In the genomic region with DNA sequence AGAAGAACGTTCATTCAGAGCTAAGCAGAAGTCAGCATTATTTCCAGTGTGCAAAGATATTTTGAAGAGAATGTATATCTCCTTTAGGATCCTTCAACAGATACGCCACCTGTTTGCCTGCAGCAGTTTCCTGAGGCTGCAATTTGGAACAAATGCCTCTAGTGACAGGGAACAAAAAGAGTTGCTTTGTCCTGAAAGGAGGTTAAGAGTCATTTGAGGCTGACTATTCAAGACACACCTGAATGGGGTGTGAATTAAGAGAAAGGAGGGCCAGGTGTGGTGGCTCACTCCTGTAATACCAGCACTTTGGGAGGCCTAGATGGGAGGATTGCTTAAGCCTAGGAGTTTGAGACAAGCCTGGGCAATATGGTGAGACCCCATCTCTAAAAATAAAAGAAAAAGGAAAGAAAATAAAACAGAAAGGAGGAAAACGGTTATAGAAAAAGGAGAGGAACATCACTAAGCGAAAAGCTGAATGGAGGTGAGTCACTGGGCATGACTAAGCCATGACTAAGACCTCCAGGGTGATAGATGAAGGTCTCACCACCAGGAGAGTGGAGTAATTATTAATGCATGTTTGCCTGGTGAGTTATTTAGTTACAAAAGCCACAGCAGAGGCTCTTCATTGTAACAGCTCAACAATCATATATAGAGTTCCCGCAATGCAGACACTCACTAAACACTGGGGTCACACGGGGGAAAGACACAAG, we compare ENCODE assay signal across 8 cellular contexts.
DNase-seq lines count a peak whose midpoint lies in the region; ATAC-seq, FAIRE-seq and TF ChIP-seq lines count a peak whose summit lies in the region.

No MANE protein-coding gene starts in this region.

- H3K27me3 Mint-ChIP-seq in T-helper 2 cell treated with Interferon-gamma antibody and Interleukin-4, amounts not matched to agents 5 μg/mL and 100 μg/mL, for 36 hours (ENCODE audit: low read depth): no peaks in the 10 kb centered on the region

- H3K27ac ChIP-seq in fibroblast of lung (ENCODE audit: insufficient read depth, low read length): peak overlapping the region; percentile 44

- ATAC-seq in GM19467 (IDR thresholded peaks at IDR 0.05; ENCODE audit: unreplicated experiment): peak; percentile 90
- ATAC-seq in HG02571 (IDR thresholded peaks at IDR 0.05; ENCODE audit: unreplicated experiment): no peak

- no peak overlapping the region for H3K27ac Mint-ChIP-seq in T-helper 2 cell treated with Interferon-gamma antibody and Interleukin-4, amounts not matched to agents 5 μg/mL and 100 μg/mL, for 36 hours

- CTCF ChIA-PET in BJ (lab: Yijun Ruan, JAX): interaction anchor here (0.6 kb wide), 1 partner anchor 1972 kb away, joined by 3 read pairs; a partner anchor contains a TSS

- FAIRE-seq in GM12891 (lab: Jason Lieb, UNC): no peak

- peaks cover 7% of the 10 kb centered on the region for H3K4me1 ChIP-seq in fibroblast of lung (ENCODE audit: control insufficient read depth, extremely low read depth, insufficient read depth, low read length)

- DNase-seq in BJ (ENCODE audit: low read depth): peak; percentile 74
- peak; percentile 95 for DNase-seq in HS-5 (ENCODE audit: low read depth)
- DNase-seq in fibroblast of lung (ENCODE audit: low read depth in 2 of 2): peak; percentile 93 to 99
- no peak for DNase-seq in RPMI8226
- DNase-seq in GM12891 (ENCODE audit: insufficient read length, low spot score): no peak
- no peak for DNase-seq in T-helper 2 cell treated with Interferon-gamma antibody and Interleukin-4, amounts not matched to agents 5 μg/mL and 100 μg/mL, for 36 hours (ENCODE audit: low spot score)

- TF ChIP-seq POLR2A in GM12891 (IDR thresholded peaks at IDR 0.05; ENCODE audit: low read depth, low read length): no peak

- no peak overlapping the region for H2AFZ ChIP-seq in fibroblast of lung (ENCODE audit: low read length)

- no peak overlapping the region for H3K9ac ChIP-seq in fibroblast of lung (ENCODE audit: insufficient read depth, low read length)

- no peak overlapping the region for H3K4me3 Mint-ChIP-seq in T-helper 2 cell treated with Interferon-gamma antibody and Interleukin-4, amounts not matched to agents 5 μg/mL and 100 μg/mL, for 36 hours

- H3K4me1 Mint-ChIP-seq in T-helper 2 cell treated with Interferon-gamma antibody and Interleukin-4, amounts not matched to agents 5 μg/mL and 100 μg/mL, for 36 hours (ENCODE audit: low read depth): no peaks in the 10 kb centered on the region

- POLR2A ChIA-PET in BJ (lab: Charles Lee): interaction anchor here (0.8 kb wide), 1 partner anchor 13 kb away, joined by 6 read pairs; no protein-coding TSS in a partner anchor

- no peaks in the 10 kb centered on the region for H3K79me2 ChIP-seq in fibroblast of lung (ENCODE audit: control insufficient read depth, insufficient read depth, low read length)

- no peak overlapping the region for H3K4me2 ChIP-seq in fibroblast of lung (ENCODE audit: extremely low read depth, insufficient read depth, low read length)

- H3K4me3 ChIP-seq in BJ (ENCODE audit: low read depth, low read length) (no peak overlapping the region), fibroblast of lung (replicated peaks in 1 of 4; ENCODE audit: control extremely low read depth in 1 of 4, insufficient read depth in 1 of 4, low read depth in 3 of 4, low read length in 4 of 4) (no peak overlapping the region)

- H3K9me3 ChIP-seq in fibroblast of lung (ENCODE audit: control insufficient read depth, insufficient read depth, low read depth, low read length): no peaks in the 10 kb centered on the region

- no peaks in the 10 kb centered on the region for H4K20me1 ChIP-seq in fibroblast of lung (ENCODE audit: control insufficient read depth, extremely low read depth, insufficient read depth, low read length)

- H3K36me3 ChIP-seq in BJ (ENCODE audit: control insufficient read depth, insufficient read depth, low read length): no peaks in the 10 kb centered on the region
- H3K36me3 ChIP-seq in fibroblast of lung (ENCODE audit: control insufficient read depth, insufficient read depth, low read length): no peaks in the 10 kb centered on the region

- no peaks in the 10 kb centered on the region for H3K36me3 Mint-ChIP-seq in T-helper 2 cell treated with Interferon-gamma antibody and Interleukin-4, amounts not matched to agents 5 μg/mL and 100 μg/mL, for 36 hours (ENCODE audit: low read depth)

- H3K27me3 ChIP-seq in BJ (ENCODE audit: control insufficient read depth, insufficient read depth, low read length) (no peaks in the 10 kb centered on the region), fibroblast of lung (ENCODE audit: control insufficient read depth, insufficient read depth, low read length) (no peaks in the 10 kb centered on the region)

- H3K9me3 Mint-ChIP-seq in T-helper 2 cell treated with Interferon-gamma antibody and Interleukin-4, amounts not matched to agents 5 μg/mL and 100 μg/mL, for 36 hours: no peaks in the 10 kb centered on the region

- TF ChIP-seq CTCF in BJ (IDR thresholded peaks at IDR 0.05; ENCODE audit: insufficient read depth, low read depth, low read length) (0 out of 2 replicates have a peak, but pooled peaks have one; percentile 12), fibroblast of lung (conservative IDR thresholded peaks at IDR 0.05 in 1 of 2, IDR thresholded peaks at IDR 0.05 in 1 of 2; ENCODE audit: low read depth in 1 of 2, low read length in 2 of 2) (no peak)

TF ChIP-seq in GM12891, 5 proteins besides CTCF, POLR2A, EP300 and RAD21:
- TF ChIP-seq TAF1 (IDR thresholded peaks at IDR 0.05; ENCODE audit: low read depth, low read length): no peak
- TF ChIP-seq SPI1 (IDR thresholded peaks at IDR 0.05; ENCODE audit: low read depth, low read length): no peak
- no peak for TF ChIP-seq POLR2AphosphoS5 (IDR thresholded peaks at IDR 0.05; ENCODE audit: low read depth, low read length)
- no peak for TF ChIP-seq POU2F2 (IDR thresholded peaks at IDR 0.05; ENCODE audit: low read depth, low read length)
- TF ChIP-seq PAX5 (IDR thresholded peaks at IDR 0.05; ENCODE audit: insufficient read depth, low read length, severe bottlenecking): no peak

Comparison
In these comparisons a context has a peak if more than half of its experiments do, and no peak if none do; other contexts are left out.
1. DNase-seq: peak in BJ (single experiment), HS-5 (single experiment) and fibroblast of lung (2 of 2); none in RPMI8226 (single experiment), GM12891 (single experiment) and T-helper 2 cell treated with Interferon-gamma antibody and Interleukin-4, amounts not matched to agents 5 μg/mL and 100 μg/mL, for 36 hours (single experiment).